Comparison of ENCODE assay signal across 1 cellular context in genomic region chr17:42578282-42578869, GRCh38.
A peak's percentile ranks its signal among the peaks of the same experiment; 100 is the strongest.
TF ChIP-seq lines count a peak whose summit lies in the region.

No MANE protein-coding gene starts in this region.

TF ChIP-seq in H1, 55 proteins besides CTCF, POLR2A, EP300 and RAD21:
- TF ChIP-seq CEBPB (IDR thresholded peaks at IDR 0.05; ENCODE audit: low read depth, low read length) (no peak), USF2 (IDR thresholded peaks at IDR 0.05; ENCODE audit: low read length) (0 out of 2 replicates have a peak, but pooled peaks have one; percentile 4), RNF2 (IDR thresholded peaks at IDR 0.05; ENCODE audit: borderline replicate concordance, low read depth, low read length, missing control alignments, poor library complexity, severe bottlenecking) (no peak), GTF2F1 (IDR thresholded peaks at IDR 0.05; ENCODE audit: borderline replicate concordance, low read depth, low read length) (no peak), E2F6 (IDR thresholded peaks at IDR 0.05) (no peak), CBX8 (IDR thresholded peaks at IDR 0.05; ENCODE audit: borderline replicate concordance, low read depth, low read length) (no peak), SAP30 (IDR thresholded peaks at IDR 0.05; ENCODE audit: insufficient read depth, insufficient replicate concordance, low read length) (peak; percentile 15), CREB1 (IDR thresholded peaks at IDR 0.05) (peak; percentile 77), SIN3A (conservative IDR thresholded peaks at IDR 0.05 in 1 of 2, IDR thresholded peaks at IDR 0.05 in 1 of 2; ENCODE audit: low read depth in 1 of 2, low read length in 2 of 2) (peak in 1 of 2 experiments; percentile 49; a peak in 1 of 4 replicates)
